21 cellular contexts compared by ENCODE assay signal in genomic region chr12:98146043-98146442, GRCh38.
"Had no signal": no experiment of that assay in that cellular context is flagged by ENCODE, and none has a peak within 500 bp of the region (broad histone marks: within the 10 kb centered on the region; RNA-seq: fewer than 3 reads in every experiment).

No MANE protein-coding gene starts in this region.

- H3K27ac ChIP-seq: lower lobe of right lung, ovary, psoas muscle, skin epidermis, spleen, transverse colon, upper lobe of right lung, uterus had no signal

- ATAC-seq: effector memory CD8-positive, alpha-beta T cell; left ventricle myocardium superior; lower lobe of right lung; natural killer cell; psoas muscle; right cardiac atrium; stimulated activated memory B cell treated with anti-CD40 and anti-IgM and Interleukin-4, amounts not matched to agents 10 μg/mL and 1 μg/mL and 100 μg/mL, for 72 hours; upper lobe of right lung had no signal

- H3K27me3 ChIP-seq: ovary, spleen, transverse colon, upper lobe of right lung, uterus had no signal

- H3K4me1 Mint-ChIP-seq: memory B cell; natural killer cell; stimulated activated memory B cell treated with anti-CD40 and anti-IgM and Interleukin-4, amounts not matched to agents 10 μg/mL and 1 μg/mL and 100 μg/mL, for 72 hours had no signal

- H3K9me3 Mint-ChIP-seq: effector memory CD8-positive, alpha-beta T cell; memory B cell; stimulated activated naive CD8-positive, alpha-beta T cell treated with anti-CD3 and anti-CD28 coated beads, Interleukin-15, Interleukin-2, amounts not matched to agents 100 ng/mL and 50 ng/mL, for 24 hours had no signal

- H3K4me1 ChIP-seq: lower lobe of right lung, psoas muscle, spleen, transverse colon, upper lobe of right lung, uterus had no signal

- H3K9me3 ChIP-seq: lower lobe of right lung, ovary, psoas muscle, transverse colon, upper lobe of right lung, uterus had no signal

- H3K4me3 ChIP-seq: lower lobe of right lung, ovary, psoas muscle, skin epidermis, spleen, transverse colon, upper lobe of right lung, uterus had no signal

- H3K36me3 Mint-ChIP-seq: memory B cell; natural killer cell; stimulated activated memory B cell treated with anti-CD40 and anti-IgM and Interleukin-4, amounts not matched to agents 10 μg/mL and 1 μg/mL and 100 μg/mL, for 72 hours had no signal

- DNase-seq: cortex of kidney; effector memory CD8-positive, alpha-beta T cell; erythroblast; hypothalamus; left ventricle myocardium superior; lower lobe of right lung; natural killer cell; occipital lobe; ovary; posterior cingulate gyrus; psoas muscle; right cardiac atrium; spleen; stimulated activated CD4-positive, alpha-beta T cell treated with anti-CD3 and anti-CD28 coated beads, Interleukin-4, amount 100 ng/mL, for 4 hours; transverse colon; upper lobe of right lung; uterus had no signal

- H3K4me3 Mint-ChIP-seq: effector memory CD8-positive, alpha-beta T cell; memory B cell; natural killer cell; stimulated activated memory B cell treated with anti-CD40 and anti-IgM and Interleukin-4, amounts not matched to agents 10 μg/mL and 1 μg/mL and 100 μg/mL, for 72 hours; stimulated activated naive CD8-positive, alpha-beta T cell treated with anti-CD3 and anti-CD28 coated beads, Interleukin-15, Interleukin-2, amounts not matched to agents 100 ng/mL and 50 ng/mL, for 24 hours had no signal

- H3K27me3 Mint-ChIP-seq: effector memory CD8-positive, alpha-beta T cell; memory B cell; stimulated activated memory B cell treated with anti-CD40 and anti-IgM and Interleukin-4, amounts not matched to agents 10 μg/mL and 1 μg/mL and 100 μg/mL, for 72 hours had no signal

- H3K36me3 ChIP-seq: lower lobe of right lung, ovary, spleen, transverse colon, upper lobe of right lung, uterus had no signal

- H3K27ac Mint-ChIP-seq: effector memory CD8-positive, alpha-beta T cell; memory B cell; natural killer cell; stimulated activated memory B cell treated with anti-CD40 and anti-IgM and Interleukin-4, amounts not matched to agents 10 μg/mL and 1 μg/mL and 100 μg/mL, for 72 hours; stimulated activated naive CD8-positive, alpha-beta T cell treated with anti-CD3 and anti-CD28 coated beads, Interleukin-15, Interleukin-2, amounts not matched to agents 100 ng/mL and 50 ng/mL, for 24 hours had no signal
